ENCODE assay signal across 14 cellular contexts in genomic region chr10:88193018-88193417, GRCh38.
A peak's percentile ranks its signal among the peaks of the same experiment; 100 is the strongest.
DNase-seq lines count a peak whose midpoint lies in the region; ATAC-seq and TF ChIP-seq lines count a peak whose summit lies in the region.
"Had no signal": no experiment of that assay in that cellular context is flagged by ENCODE, and none has a peak within 500 bp of the region (broad histone marks: within the 10 kb centered on the region; RNA-seq: fewer than 3 reads in every experiment).

No MANE protein-coding gene starts in this region.

- no peak for TF ChIP-seq CTCF in CD4-positive, alpha-beta T cell (IDR thresholded peaks at IDR 0.05)
- TF ChIP-seq CTCF in GM23338 (conservative IDR thresholded peaks at IDR 0.05; ENCODE audit: low read depth in 2 of 2) (no peak), activated B cell treated with CpG ODN at 0.5 μM for 24 hours (IDR thresholded peaks at IDR 0.05) (no peak)

- no peaks in the 10 kb centered on the region for H3K4me1 ChIP-seq in GM23338 (ENCODE audit: insufficient read depth)

- no peaks in the 10 kb centered on the region for H3K79me2 ChIP-seq in GM23338 (replicated peaks; ENCODE audit: insufficient read depth)

- no peak for ATAC-seq in CD4-positive, alpha-beta T cell (ENCODE audit: poor library complexity)
- no peak for ATAC-seq in GM23338
- ATAC-seq in activated B cell treated with CpG ODN at 0.5 μM for 24 hours (ENCODE audit: low read depth): no peak
- peak; percentile 73 for ATAC-seq in stimulated activated memory B cell treated with anti-CD40 and anti-IgM and Interleukin-4, amounts not matched to agents 10 μg/mL and 1 μg/mL and 100 μg/mL, for 72 hours
- no peak for ATAC-seq in GM18519 (IDR thresholded peaks at IDR 0.05; ENCODE audit: low FRiP score, unreplicated experiment)
- ATAC-seq in activated CD4-positive, CD25-positive, alpha-beta regulatory T cell treated with anti-CD3 and anti-CD28 coated beads, Interleukin-2, amount 50 U/mL, for 24 hours: no peak

- no peaks in the 10 kb centered on the region for H3K36me3 Mint-ChIP-seq in CD4-positive, alpha-beta T cell (ENCODE audit: low read depth)
- H3K36me3 Mint-ChIP-seq in GM23338 (ENCODE audit: low read depth) (no peaks in the 10 kb centered on the region), activated B cell treated with CpG ODN at 0.5 μM for 24 hours (ENCODE audit: low read depth) (no peaks in the 10 kb centered on the region)
- no peaks in the 10 kb centered on the region for H3K36me3 Mint-ChIP-seq in stimulated activated memory B cell treated with anti-CD40 and anti-IgM and Interleukin-4, amounts not matched to agents 10 μg/mL and 1 μg/mL and 100 μg/mL, for 72 hours

- CTCF ChIA-PET in CD4-positive, alpha-beta T cell (lab: Charles Lee): interaction anchor here (0.5 kb wide), 1 partner anchor 1195 kb away, joined by 3 read pairs; no protein-coding TSS in a partner anchor
- CTCF ChIA-PET in activated B cell treated with CpG ODN at 0.5 μM for 24 hours (lab: Charles Lee): interaction anchor here (1.6 kb wide), 1 partner anchor 196 kb away, joined by 4 read pairs; no protein-coding TSS in a partner anchor

- H3K4me3 ChIP-seq in GM23338: no peak overlapping the region

- no peaks in the 10 kb centered on the region for H3K27me3 Mint-ChIP-seq in CD4-positive, alpha-beta T cell
- H3K27me3 Mint-ChIP-seq in GM23338 (ENCODE audit: insufficient read depth, low read depth, poor library complexity) (no peaks in the 10 kb centered on the region), activated B cell treated with CpG ODN at 0.5 μM for 24 hours (no peaks in the 10 kb centered on the region)
- H3K27me3 Mint-ChIP-seq in stimulated activated memory B cell treated with anti-CD40 and anti-IgM and Interleukin-4, amounts not matched to agents 10 μg/mL and 1 μg/mL and 100 μg/mL, for 72 hours: no peaks in the 10 kb centered on the region

- H3K4me1 Mint-ChIP-seq in CD4-positive, alpha-beta T cell (ENCODE audit: low read depth): peaks cover 61% of the 10 kb centered on the region
- peaks cover 8% of the 10 kb centered on the region; the same call in 2 of the 3 replicates for H3K4me1 Mint-ChIP-seq in GM23338
- peaks cover 28% of the 10 kb centered on the region for H3K4me1 Mint-ChIP-seq in activated B cell treated with CpG ODN at 0.5 μM for 24 hours
- H3K4me1 Mint-ChIP-seq in stimulated activated memory B cell treated with anti-CD40 and anti-IgM and Interleukin-4, amounts not matched to agents 10 μg/mL and 1 μg/mL and 100 μg/mL, for 72 hours: peaks cover 26% of the 10 kb centered on the region

- H3K9me2 ChIP-seq in GM23338 (ENCODE audit: insufficient read depth): peaks cover 13% of the 10 kb centered on the region

- no peaks in the 10 kb centered on the region for H3K27me3 ChIP-seq in CD4-positive, alpha-beta T cell (ENCODE audit: control insufficient read depth, insufficient read depth, low read length)
- no peaks in the 10 kb centered on the region for H3K27me3 ChIP-seq in GM23338 (ENCODE audit: insufficient read depth)

- H3K4me3 Mint-ChIP-seq in CD4-positive, alpha-beta T cell: no peak overlapping the region
- H3K4me3 Mint-ChIP-seq in GM23338 (no peak overlapping the region), activated B cell treated with CpG ODN at 0.5 μM for 24 hours (peak overlapping the region; percentile 39)
- no peak overlapping the region for H3K4me3 Mint-ChIP-seq in stimulated activated memory B cell treated with anti-CD40 and anti-IgM and Interleukin-4, amounts not matched to agents 10 μg/mL and 1 μg/mL and 100 μg/mL, for 72 hours

- no peak overlapping the region for H3K27ac ChIP-seq in CD4-positive, alpha-beta T cell (ENCODE audit: low read depth, low read length)
- no peak overlapping the region for H3K27ac ChIP-seq in GM23338 (ENCODE audit: low read depth)

- no peaks in the 10 kb centered on the region for H3K9me3 Mint-ChIP-seq in CD4-positive, alpha-beta T cell
- H3K9me3 Mint-ChIP-seq in GM23338 (no peaks in the 10 kb centered on the region), activated B cell treated with CpG ODN at 0.5 μM for 24 hours (peaks cover 5% of the 10 kb centered on the region)
- H3K9me3 Mint-ChIP-seq in stimulated activated memory B cell treated with anti-CD40 and anti-IgM and Interleukin-4, amounts not matched to agents 10 μg/mL and 1 μg/mL and 100 μg/mL, for 72 hours: no peaks in the 10 kb centered on the region

- DNase-seq in CD4-positive, alpha-beta T cell: no peak
- no peak for DNase-seq in GM23338 (ENCODE audit: low spot score)
- no peak for DNase-seq in activated B cell treated with CpG ODN at 0.5 μM for 24 hours
- no peak for DNase-seq in NCI-H748 treated with DMSO at 0.1 percent for 48 hours (lab: John Stamatoyannopoulos, UW)
- DNase-seq: CD8-positive, alpha-beta memory T cell; DMS79; NCI-H1105 treated with DMSO at 0.1 percent for 48 hours; NCI-H1694; NCI-H510A treated with DMSO at 0.1 percent for 48 hours; NCI-H82; RPMI8226 had no signal

- no peaks in the 10 kb centered on the region for H3K36me3 ChIP-seq in GM23338 (ENCODE audit: insufficient read depth)

- no peaks in the 10 kb centered on the region for H3F3A ChIP-seq in GM23338 (replicated peaks; ENCODE audit: low read depth)

- H3K4me2 ChIP-seq in GM23338: no peak overlapping the region

- POLR2A ChIA-PET in CD4-positive, alpha-beta T cell (lab: Charles Lee): no interaction called here
- POLR2A ChIA-PET in activated B cell treated with CpG ODN at 0.5 μM for 24 hours (lab: Charles Lee): no interaction called here

- peak overlapping the region; percentile 77 for H3K27ac Mint-ChIP-seq in CD4-positive, alpha-beta T cell
- no peak overlapping the region for H3K27ac Mint-ChIP-seq in GM23338
- H3K27ac Mint-ChIP-seq in activated B cell treated with CpG ODN at 0.5 μM for 24 hours: no peak overlapping the region
- peak overlapping the region; percentile 13 for H3K27ac Mint-ChIP-seq in stimulated activated memory B cell treated with anti-CD40 and anti-IgM and Interleukin-4, amounts not matched to agents 10 μg/mL and 1 μg/mL and 100 μg/mL, for 72 hours

- H3K9me3 ChIP-seq in CD4-positive, alpha-beta T cell (ENCODE audit: control insufficient read depth, low read length): no peaks in the 10 kb centered on the region

- 0 out of 2 replicates have a peak overlapping the region, but pooled peaks have one; percentile 43 for H2AFZ ChIP-seq in GM23338

- intact Hi-C loops in CD4-positive, alpha-beta T cell (cut with DNase I, micrococcal nuclease): loop anchor here in 1 of 2 experiments (10.0 kb wide), 3 partner anchors 72 to 328 kb away; partner anchors contain the start of genes KLLN and PTEN
- intact Hi-C loops in activated B cell treated with CpG ODN at 0.5 μM for 24 hours (cut with micrococcal nuclease): no loop called here

- no peaks in the 10 kb centered on the region for H4K20me1 ChIP-seq in GM23338 (replicated peaks; ENCODE audit: insufficient read depth)

TF ChIP-seq in GM23338, 12 proteins besides CTCF, POLR2A, EP300 and RAD21 (continues in another document):
- no peak for TF ChIP-seq EZH2 (IDR thresholded peaks at IDR 0.05; ENCODE audit: low read depth, unreplicated experiment)

Comparison
In these comparisons a context has a peak if more than half of its experiments do, and no peak if none do; other contexts are left out.
1. H3K27ac Mint-ChIP-seq: peak in CD4-positive, alpha-beta T cell (single experiment) and stimulated activated memory B cell treated with anti-CD40 and anti-IgM and Interleukin-4, amounts not matched to agents 10 μg/mL and 1 μg/mL and 100 μg/mL, for 72 hours (single experiment); none in GM23338 (single experiment) and activated B cell treated with CpG ODN at 0.5 μM for 24 hours (single experiment).